In the genomic region with DNA sequence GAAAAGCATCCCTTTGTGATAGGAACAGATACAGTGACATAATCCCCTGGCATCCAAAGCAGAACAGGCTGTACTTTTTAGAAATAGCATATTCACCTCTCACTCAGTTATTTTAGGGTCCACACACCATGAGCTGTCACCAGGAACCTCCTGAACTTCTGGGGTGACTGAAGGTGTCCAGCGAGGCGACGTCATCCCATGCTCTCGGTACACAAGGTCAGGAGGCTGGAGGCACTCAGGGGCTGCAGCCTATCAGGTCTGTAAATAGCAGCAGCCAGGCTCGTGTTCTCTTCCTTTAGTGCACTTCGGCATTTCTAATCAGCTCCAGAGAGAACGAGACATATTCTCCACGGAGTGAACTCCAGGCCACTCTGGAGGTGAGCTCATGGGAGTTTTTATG, we compare ENCODE assay signal across 18 cellular contexts.
DNase-seq lines count a peak whose midpoint lies in the region; ATAC-seq and TF ChIP-seq lines count a peak whose summit lies in the region.
"Had no signal": no experiment of that assay in that cellular context is flagged by ENCODE, and none has a peak within 500 bp of the region (broad histone marks: within the 10 kb centered on the region; RNA-seq: fewer than 3 reads in every experiment).

No MANE protein-coding gene starts in this region.

- TF ChIP-seq POLR2A in adrenal gland (IDR thresholded peaks at IDR 0.05) (no peak), ovary (IDR thresholded peaks at IDR 0.05) (no peak), GM18505 (IDR thresholded peaks at IDR 0.05; ENCODE audit: borderline replicate concordance, extremely low read depth, insufficient read depth, insufficient read length) (no peak)

- H3K4me1 ChIP-seq in adrenal gland (replicated peaks in 1 of 2) (peaks cover 0 to 10% of the 10 kb centered on the region in 2 donors), ovary (ENCODE audit: insufficient read depth) (no peaks in the 10 kb centered on the region)

- H3K4me3 ChIP-seq in adrenal gland (no peak overlapping the region), ovary (no peak overlapping the region)
- H3K4me3 ChIP-seq: K562 had no signal

- no peak for TF ChIP-seq EP300 in ovary (IDR thresholded peaks at IDR 0.05)

- DNase-seq in adrenal gland (peak in 6 of 7 donors; percentile 53 to 87 (median 72)), Right ventricle myocardium inferior (ENCODE audit: missing footprints) (peak; percentile 86), left ventricle myocardium superior (peak; percentile 87), ovary (peak in 3 of 5 donors; percentile 54 to 74 (median 58)), posterior cingulate gyrus (no peak), NCI-H226 (no peak)
- DNase-seq: DND-41; GOT3; NCI-H1105; NCI-H2081; NCI-H2171 treated with DMSO at 0.1 percent for 48 hours; NCI-H446 treated with DMSO at 0.1 percent for 48 hours; NCI-H748 treated with DMSO at 0.1 percent for 48 hours; NK-92 treated with Interleukin-12 subunit alpha and Interleukin-12 subunit beta, amount 100 ng/mL, for 24 hours; SHP77 treated with DMSO at 0.1 percent for 48 hours had no signal

- ATAC-seq in Right ventricle myocardium inferior (peak; percentile 94), left ventricle myocardium superior (peak; percentile 90), HG03175 (IDR thresholded peaks at IDR 0.05; ENCODE audit: unreplicated experiment) (no peak), GM18505 (IDR thresholded peaks at IDR 0.05; ENCODE audit: unreplicated experiment) (no peak)
- ATAC-seq: K562 had no signal

- no peak for TF ChIP-seq CTCF in adrenal gland (IDR thresholded peaks at IDR 0.05)
- TF ChIP-seq CTCF in ovary (IDR thresholded peaks at IDR 0.05), result no peak

- H3K27ac ChIP-seq in adrenal gland (peak overlapping the region in 3 of 5 donors; percentile 3 to 63 (median 54)), ovary (no peak overlapping the region)

- no peaks in the 10 kb centered on the region for H3K36me3 ChIP-seq in adrenal gland (replicated peaks in 1 of 2)
- H3K36me3 ChIP-seq in ovary, result no peaks in the 10 kb centered on the region

- no peaks in the 10 kb centered on the region for H3K27me3 ChIP-seq in adrenal gland
- no peaks in the 10 kb centered on the region for H3K27me3 ChIP-seq in ovary

- H3K9me3 ChIP-seq in adrenal gland (replicated peaks in 1 of 3) (no peaks in the 10 kb centered on the region), ovary (no peaks in the 10 kb centered on the region)

- WGBS in adrenal gland, 4 donors, result 25 to 31% (median 27%) methylated on average over 2 to 8 of the region's 8 CpGs
- 31 to 37% (median 35%) methylated on average over 8 of the region's 8 CpGs for WGBS in ovary, 3 donors

- intact Hi-C loops in adrenal gland (cut with DNase I) (no loop called here), Right ventricle myocardium inferior (cut with DNase I) (loop anchor here (1.0 to 5.0 kb wide), 6 partner anchors 61 to 199 kb away; no protein-coding TSS in a partner anchor), left ventricle myocardium superior (cut with micrococcal nuclease) (no loop called here), ovary (cut with DNase I) (no loop called here), posterior cingulate gyrus (cut with DNase I) (no loop called here)

Comparison
In these comparisons a context has a peak if more than half of its experiments do, and no peak if none do; other contexts are left out.
1. DNase-seq: peak in adrenal gland (6 of 7), Right ventricle myocardium inferior (single experiment), left ventricle myocardium superior (single experiment) and ovary (3 of 5); none in posterior cingulate gyrus (0 of 10) and NCI-H226 (single experiment).
2. H3K27ac ChIP-seq: peak in adrenal gland (3 of 5); none in ovary (0 of 2).
3. ATAC-seq: peak in Right ventricle myocardium inferior (single experiment) and left ventricle myocardium superior (single experiment); none in HG03175 (single experiment) and GM18505 (single experiment).